Comparison of ENCODE assay signal across 21 cellular contexts in the genomic region with DNA sequence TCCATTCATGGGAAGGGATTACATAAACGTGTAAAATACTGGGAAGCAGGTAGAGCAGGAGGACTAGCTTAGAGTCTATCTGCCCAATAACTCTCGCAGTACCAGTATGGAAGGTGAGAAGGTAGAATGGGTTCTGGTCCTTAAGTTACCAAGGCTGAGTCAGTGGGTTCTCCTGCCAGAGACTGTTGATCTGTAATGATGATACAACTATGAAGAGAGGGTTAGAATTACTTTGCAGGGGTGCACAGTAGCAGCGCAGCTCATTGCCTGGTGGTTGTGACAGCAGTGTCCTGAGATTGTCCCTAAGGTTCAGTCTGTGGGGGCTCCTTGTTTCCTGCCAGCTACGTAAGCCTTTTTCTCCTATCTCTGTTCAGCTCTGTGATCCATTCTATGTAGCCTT. TPM values are rescaled to one million over a fixed set of nuclear protein-coding genes. Genes with fewer than 3 reads are reported as not detected.
A peak's percentile ranks its signal among the peaks of the same experiment; 100 is the strongest.
DNase-seq lines count a peak whose midpoint lies in the region; ATAC-seq and TF ChIP-seq lines count a peak whose summit lies in the region.
"Had no signal": no experiment of that assay in that cellular context is flagged by ENCODE, and none has a peak within 500 bp of the region (broad histone marks: within the 10 kb centered on the region; RNA-seq: fewer than 3 reads in every experiment).

No MANE protein-coding gene starts in this region.

- no peaks in the 10 kb centered on the region for H3K27me3 Mint-ChIP-seq in MCF 10A (ENCODE audit: insufficient read depth, unreplicated experiment)
- H3K27me3 Mint-ChIP-seq in nephron (ENCODE audit: low read depth) = peaks cover 4% of the 10 kb centered on the region

- H3K36me3 Mint-ChIP-seq in MCF 10A (ENCODE audit: insufficient read depth, unreplicated experiment) (peaks cover 13% of the 10 kb centered on the region), nephron (ENCODE audit: low read depth) (no peaks in the 10 kb centered on the region)

- BruUV-seq in MCF 10A (replicated peaks; lab: Mats Ljungman, UMichigan) (no TSS peak), mammary epithelial cell (replicated peaks; lab: Mats Ljungman, UMichigan) (no TSS peak)

- WGBS in mammary epithelial cell (ENCODE audit: low coverage, missing lambda C conversion rate) = 96% methylated on average over 3 of the region's 4 CpGs
- WGBS in spleen, 5 donors = 86 to 96% (median 93%) methylated on average over 4 of the region's 4 CpGs

- intact Hi-C loops in MCF 10A (cut with micrococcal nuclease) (no loop called here), mammary epithelial cell (cut with micrococcal nuclease) (no loop called here), spleen (cut with DNase I; ENCODE audit: low total_unique reads) (no loop called here)

- dilution Hi-C loops in mammary epithelial cell (cut with HindIII; ENCODE audit: low sequenced_read_pairs) = no loop called here

- no peak overlapping the region for H3K27ac ChIP-seq in mammary epithelial cell (ENCODE audit: insufficient read depth, low read depth, low read length)
- no peak overlapping the region for H3K27ac ChIP-seq in HEK293 (ENCODE audit: extremely low read depth, low read depth, low read length)
- peak overlapping the region; percentile 52 for H3K27ac ChIP-seq in skeletal muscle tissue (ENCODE audit: low read depth, low read length)
- no peak overlapping the region for H3K27ac ChIP-seq in spleen
- H3K27ac ChIP-seq: 22Rv1, A549, C4-2B, GM23248, HL-60 had no signal

- no peak overlapping the region for H2AFZ ChIP-seq in mammary epithelial cell (ENCODE audit: low read depth, low read length)
- H2AFZ ChIP-seq: GM23248 had no signal

- peaks cover 16% of the 10 kb centered on the region for H3K4me1 ChIP-seq in mammary epithelial cell (ENCODE audit: insufficient read depth, low read length)
- no peaks in the 10 kb centered on the region; the same call in 1 of the 2 replicates for H3K4me1 ChIP-seq in HEK293 (ENCODE audit: control insufficient read depth, insufficient read depth, low read length)
- H3K4me1 ChIP-seq in skeletal muscle tissue (ENCODE audit: control insufficient read depth in 3 of 3, insufficient read depth in 3 of 3, low read length in 3 of 3) = peaks cover 18 to 45% (median 33%) of the 10 kb centered on the region in 3 donors
- peaks cover 8 to 29% (median 22%) of the 10 kb centered on the region in 6 donors for H3K4me1 ChIP-seq in spleen

- no peak for ATAC-seq in GM21390 (IDR thresholded peaks at IDR 0.05; ENCODE audit: unreplicated experiment)
- ATAC-seq: A549; CD8-positive, alpha-beta T cell; GM12878 had no signal

- no peak for TF ChIP-seq CTCF in MCF 10A (IDR thresholded peaks at IDR 0.05; ENCODE audit: unreplicated experiment)
- TF ChIP-seq CTCF in mammary epithelial cell (conservative IDR thresholded peaks at IDR 0.05 in 1 of 2, IDR thresholded peaks at IDR 0.05 in 1 of 2; ENCODE audit: extremely low read depth in 1 of 2, insufficient read depth in 1 of 2, low read depth in 1 of 2, low read length in 2 of 2) = no peak
- no peak for TF ChIP-seq CTCF in HEK293 (tag by site-specific recombination; IDR thresholded peaks at IDR 0.05)
- no peak for TF ChIP-seq CTCF in nephron (IDR thresholded peaks at IDR 0.05; ENCODE audit: unreplicated experiment in 3 of 3)
- TF ChIP-seq CTCF in spleen (IDR thresholded peaks at IDR 0.05 in 8 of 11, conservative IDR thresholded peaks at IDR 0.05 in 3 of 11) = no peak

- H3K4me1 Mint-ChIP-seq in MCF 10A (ENCODE audit: insufficient read depth, unreplicated experiment) (peaks cover 29% of the 10 kb centered on the region), nephron (peaks cover 35% of the 10 kb centered on the region)

- no peak overlapping the region for H3K4me2 ChIP-seq in mammary epithelial cell (ENCODE audit: insufficient read depth, low read depth, low read length)
- H3K4me2 ChIP-seq: A549 had no signal

- no peak for DNase-seq in MCF 10A (ENCODE audit: unreplicated experiment)
- no peak for DNase-seq in mammary epithelial cell
- no peak for DNase-seq in spleen
- DNase-seq in OCI-M1 (lab: John Stamatoyannopoulos, UW) = no peak
- DNase-seq: AML-193; Calu3; CD8-positive, alpha-beta T cell; DMS79 treated with DMSO at 0.1 percent for 48 hours; EL; GM23248; HFFc6 had no signal

- H3K9me3 ChIP-seq in mammary epithelial cell (replicated peaks; ENCODE audit: insufficient read depth, low read length) (no peaks in the 10 kb centered on the region), HEK293 (ENCODE audit: control insufficient read depth, insufficient read depth, low read depth, low read length) (no peaks in the 10 kb centered on the region), skeletal muscle tissue (ENCODE audit: control insufficient read depth in 3 of 3, low read length in 3 of 3) (no peaks in the 10 kb centered on the region), spleen (no peaks in the 10 kb centered on the region)
- H3K9me3 ChIP-seq: A549, HAP-1 had no signal

- CTCF ChIA-PET in MCF 10A (lab: Yijun Ruan, JAX) = no interaction called here
- CTCF ChIA-PET in mammary epithelial cell (lab: Charles Lee; ENCODE audit: low non-redundant PET) = no interaction called here
- CTCF ChIA-PET in HEK293 (lab: Yijun Ruan, JAX) = interaction anchor here (0.6 kb wide), 2 partner anchors 38 to 43 kb away, joined by 3 read pairs; no protein-coding TSS in a partner anchor

- H3K4me3 ChIP-seq in mammary epithelial cell (replicated peaks in 1 of 3; ENCODE audit: insufficient read depth in 1 of 3, low read depth in 2 of 3, low read length in 3 of 3) (no peak overlapping the region), HEK293 (ENCODE audit: low read depth, low read length) (no peak overlapping the region), skeletal muscle tissue (ENCODE audit: low read length in 3 of 3) (peak overlapping the region in 1 of 3 donors; percentile 4), spleen (no peak overlapping the region)
- H3K4me3 ChIP-seq: A549, GM12878, GM23248, HAP-1 had no signal

- H3K27me3 ChIP-seq in mammary epithelial cell (ENCODE audit: insufficient read depth, low read length) = no peaks in the 10 kb centered on the region
- H3K27me3 ChIP-seq in skeletal muscle tissue (ENCODE audit: control insufficient read depth in 3 of 3, insufficient read depth in 3 of 3, low read length in 3 of 3) = no peaks in the 10 kb centered on the region
- H3K27me3 ChIP-seq in spleen (replicated peaks in 1 of 7) = peaks cover 0 to 1% (median 0%) of the 10 kb centered on the region in 7 donors

- peaks cover 21% of the 10 kb centered on the region for H3K79me2 ChIP-seq in mammary epithelial cell (ENCODE audit: insufficient read depth, low read length)

- H3K9ac ChIP-seq in mammary epithelial cell (ENCODE audit: insufficient read depth, low read length) (no peak overlapping the region), skeletal muscle tissue (ENCODE audit: low read depth in 1 of 3, low read length in 3 of 3) (no peak overlapping the region)
- H3K9ac ChIP-seq: GM23248 had no signal

- H4K20me1 ChIP-seq in mammary epithelial cell (ENCODE audit: insufficient read depth, low read length) = no peaks in the 10 kb centered on the region

- POLR2A ChIA-PET in MCF 10A (lab: Yijun Ruan, JAX) = interaction anchor here (0.6 kb wide), 1 partner anchor 522 kb away, joined by 3 read pairs; no protein-coding TSS in a partner anchor
- POLR2A ChIA-PET in HEK293 (lab: Yijun Ruan, JAX) = interaction anchor here (0.5 kb wide), 1 partner anchor 69 kb away, joined by 3 read pairs; no protein-coding TSS in a partner anchor

- no peak overlapping the region for H3K4me3 Mint-ChIP-seq in MCF 10A (ENCODE audit: unreplicated experiment)
- H3K4me3 Mint-ChIP-seq in nephron = peak overlapping the region; percentile 41 to 75 (median 65)
- H3K4me3 Mint-ChIP-seq: CD8-positive, alpha-beta T cell; HFFc6 had no signal

- H3K9me3 Mint-ChIP-seq in MCF 10A (ENCODE audit: unreplicated experiment) (no peaks in the 10 kb centered on the region), nephron (no peaks in the 10 kb centered on the region)
- H3K9me3 Mint-ChIP-seq: CD8-positive, alpha-beta T cell; HFFc6 had no signal

- in situ Hi-C loops in mammary epithelial cell (cut with MboI; ENCODE audit: low sequenced_read_pairs in 2 of 2) = no loop called here

- no peaks in the 10 kb centered on the region for H3K36me3 ChIP-seq in mammary epithelial cell (ENCODE audit: insufficient read depth, low read length)
- H3K36me3 ChIP-seq in HEK293 (ENCODE audit: control insufficient read depth in 2 of 2, insufficient read depth in 1 of 2, low read length in 2 of 2) = peaks cover 0 to 1% of the 10 kb centered on the region in 2 experiments; a peak in 1 of 3 replicates
- H3K36me3 ChIP-seq in skeletal muscle tissue (ENCODE audit: control insufficient read depth in 3 of 3, insufficient read depth in 3 of 3, low read length in 3 of 3) = no peaks in the 10 kb centered on the region
- no peaks in the 10 kb centered on the region for H3K36me3 ChIP-seq in spleen

- peak overlapping the region; percentile 8 for H3K27ac Mint-ChIP-seq in MCF 10A (ENCODE audit: low read depth, unreplicated experiment)
- H3K27ac Mint-ChIP-seq in nephron = no peak overlapping the region
- H3K27ac Mint-ChIP-seq: CD8-positive, alpha-beta T cell; HFFc6 had no signal

- no peak for TF ChIP-seq POLR2A in spleen (IDR thresholded peaks at IDR 0.05)

RNA-seq across cellular contexts. Expression of a gene that starts 2.5 kb away (rescaled TPM):
- total RNA-seq in MCF 10A (2022) (33.3 and 39.2 TPM in 2 replicates), mammary epithelial cell (10 to 100 TPM; 32.8 to 40.3 TPM), skeletal muscle tissue (42.8 TPM), spleen (10 to 100 TPM in 6 of 7 donors, 1 to 10 TPM in 1; 8.9 to 19.4 (median 14.5) TPM)
- polyA plus RNA-seq in mammary epithelial cell (22.2 TPM), spleen (1 to 10 TPM; 3.6 to 4.1 (median 4.0) TPM)
- polyA minus RNA-seq in mammary epithelial cell = 40.2 TPM

RNA-seq across cellular contexts. Expression of a gene that starts 50.4 kb away (rescaled TPM):
- total RNA-seq in MCF 10A (2022) (11.6 and 17.6 TPM in 2 replicates), mammary epithelial cell (10 to 100 TPM; 14.0 to 14.5 TPM), skeletal muscle tissue (15.1 TPM), spleen (10 to 100 TPM in 5 of 7 donors, 1 to 10 TPM in 2; 7.6 to 13.4 (median 10.8) TPM)
- polyA plus RNA-seq in mammary epithelial cell (5.1 TPM), spleen (1 to 10 TPM in 2 of 3 donors, under 1 TPM in 1; 0.96 to 4.1 (median 2.5) TPM)
- polyA minus RNA-seq in mammary epithelial cell = 14.5 TPM
